8 cellular contexts compared by ENCODE assay signal in the genomic region with DNA sequence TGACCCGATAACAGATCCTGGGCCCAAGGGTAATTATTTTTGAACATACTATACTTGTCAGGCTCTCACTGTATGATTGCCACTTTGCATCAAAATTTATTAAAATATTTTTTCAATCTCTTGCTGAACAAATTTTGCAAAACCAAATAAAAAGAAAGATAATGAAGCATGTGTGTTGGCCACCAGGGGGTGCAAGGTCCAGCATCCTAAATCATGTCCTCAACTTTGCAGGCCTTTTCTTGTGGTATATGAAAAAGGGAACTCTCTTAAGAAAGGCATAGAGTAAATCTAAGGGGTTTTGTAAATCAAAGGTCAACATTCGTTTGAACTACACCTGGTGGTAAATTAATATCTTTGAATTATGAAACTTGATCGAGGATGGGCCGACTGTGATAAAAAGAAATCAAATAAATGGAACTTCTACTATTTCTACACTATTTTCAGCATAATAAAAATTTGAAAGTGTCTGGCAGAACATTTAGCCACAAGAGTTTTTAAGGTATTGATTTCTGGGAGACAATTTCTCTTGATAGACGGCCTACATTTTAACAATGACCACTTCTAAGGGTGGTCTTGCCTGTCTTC.
DNase-seq lines count a peak whose midpoint lies in the region; ATAC-seq and TF ChIP-seq lines count a peak whose summit lies in the region.

No MANE protein-coding gene starts in this region.

- H3K27me3 ChIP-seq in H7 (ENCODE audit: control insufficient read depth, insufficient read depth, low read length) (no peaks in the 10 kb centered on the region), RWPE2 (ENCODE audit: insufficient read depth, poor library complexity, severe bottlenecking) (no peaks in the 10 kb centered on the region)
- no peaks in the 10 kb centered on the region for H3K27me3 ChIP-seq in CD4-positive, alpha-beta T cell (ENCODE audit: control insufficient read depth, insufficient read depth, low read length)

- H3K4me3 ChIP-seq in H7 (ENCODE audit: insufficient read depth, low read depth, low read length) (no peak overlapping the region), RWPE2 (ENCODE audit: severe bottlenecking) (no peak overlapping the region)

- no peak overlapping the region for H3K4me3 Mint-ChIP-seq in CD4-positive, alpha-beta T cell

- H3K36me3 Mint-ChIP-seq in CD4-positive, alpha-beta T cell (ENCODE audit: low read depth): no peaks in the 10 kb centered on the region

- POLR2A ChIA-PET in CD4-positive, alpha-beta T cell (lab: Charles Lee): no interaction called here

- H3K27ac ChIP-seq in RWPE2 (ENCODE audit: poor library complexity, severe bottlenecking): no peak overlapping the region
- H3K27ac ChIP-seq in CD4-positive, alpha-beta T cell (ENCODE audit: low read depth, low read length): no peak overlapping the region

- H3K27me3 Mint-ChIP-seq in CD4-positive, alpha-beta T cell: no peaks in the 10 kb centered on the region

- intact Hi-C loops in CD4-positive, alpha-beta T cell (cut with DNase I, micrococcal nuclease): no loop called here

- H3K27ac Mint-ChIP-seq in CD4-positive, alpha-beta T cell: no peak overlapping the region

- peak; percentile 51 for TF ChIP-seq CTCF in AG09319 (IDR thresholded peaks at IDR 0.05; ENCODE audit: low read depth, low read length)
- peak; percentile 84 for TF ChIP-seq CTCF in RWPE2 (IDR thresholded peaks at IDR 0.05; ENCODE audit: poor library complexity, severe bottlenecking)
- no peak for TF ChIP-seq CTCF in CD4-positive, alpha-beta T cell (IDR thresholded peaks at IDR 0.05)

- CTCF ChIA-PET in CD4-positive, alpha-beta T cell (lab: Charles Lee): no interaction called here

- H3K4me1 Mint-ChIP-seq in CD4-positive, alpha-beta T cell (ENCODE audit: low read depth): no peaks in the 10 kb centered on the region

- H3K36me3 ChIP-seq in H7 (replicated peaks; ENCODE audit: control insufficient read depth, insufficient read depth, low read length) (no peaks in the 10 kb centered on the region), RWPE2 (ENCODE audit: low read depth) (no peaks in the 10 kb centered on the region)

- H3K9me3 ChIP-seq in RWPE2 (ENCODE audit: severe bottlenecking): no peaks in the 10 kb centered on the region
- H3K9me3 ChIP-seq in CD4-positive, alpha-beta T cell (ENCODE audit: control insufficient read depth, low read length): no peaks in the 10 kb centered on the region

- peaks cover 8% of the 10 kb centered on the region for H3K9me3 Mint-ChIP-seq in CD4-positive, alpha-beta T cell

- no peaks in the 10 kb centered on the region for H3K4me1 ChIP-seq in RWPE2 (ENCODE audit: insufficient read depth, poor library complexity, severe bottlenecking)

- DNase-seq in AG09319 (ENCODE audit: extremely low read depth, low read depth) (no peak), H7 (peak; percentile 7), RWPE2 (ENCODE audit: low spot score) (no peak), globus pallidus (ENCODE audit: low spot score) (peak; percentile 29), smooth muscle cell of the brain vasculature (ENCODE audit: low read depth, low spot score) (peak; percentile 0), OCI-M2 (lab: John Stamatoyannopoulos, UW; ENCODE audit: unreplicated experiment) (no peak)
- DNase-seq in CD4-positive, alpha-beta T cell: no peak

- ATAC-seq in RWPE2 (ENCODE audit: low read depth): no peak
- ATAC-seq in HG02763 (IDR thresholded peaks at IDR 0.05; ENCODE audit: unreplicated experiment): no peak
- no peak for ATAC-seq in CD4-positive, alpha-beta T cell (ENCODE audit: poor library complexity)

Comparison
In these comparisons a context has a peak if more than half of its experiments do, and no peak if none do; other contexts are left out.
1. DNase-seq: peak in H7 (single experiment), globus pallidus (single experiment) and smooth muscle cell of the brain vasculature (single experiment); none in AG09319 (single experiment), RWPE2 (single experiment), OCI-M2 (single experiment) and CD4-positive, alpha-beta T cell (0 of 10).